In the genomic region with DNA sequence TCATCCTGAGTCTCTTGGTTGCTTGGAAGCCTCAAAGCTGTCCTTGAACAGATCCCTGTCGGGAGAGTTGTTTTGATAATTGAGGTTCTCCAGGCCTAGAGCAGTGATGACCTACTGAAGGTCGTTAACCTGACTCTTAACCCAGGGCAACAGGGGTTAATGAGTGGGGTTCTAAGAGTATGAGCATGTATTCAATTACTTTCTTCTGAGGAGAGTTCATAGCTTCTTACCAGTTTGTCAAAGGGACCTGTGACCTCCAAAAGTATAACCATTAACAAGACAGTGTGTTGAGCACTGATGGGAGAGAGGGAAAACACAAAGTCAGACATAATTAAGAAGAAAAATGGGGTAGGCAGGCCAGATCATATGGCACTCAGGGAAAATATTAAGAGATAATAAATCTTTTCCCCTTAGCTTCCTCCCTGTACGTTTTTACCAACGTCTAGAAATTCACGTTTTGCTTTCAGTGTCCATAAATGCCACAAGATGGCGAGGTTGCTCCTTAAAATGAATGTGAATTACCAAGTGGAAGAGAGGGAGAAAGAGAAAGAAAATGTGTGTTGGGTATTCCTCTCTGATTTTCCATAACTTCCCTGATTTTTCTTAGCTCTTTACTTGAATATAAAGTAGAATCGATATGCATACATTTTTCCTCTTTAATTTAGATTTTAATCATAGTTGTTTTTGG, we compare ENCODE assay signal across 8 cellular contexts.
A peak's percentile ranks its signal among the peaks of the same experiment; 100 is the strongest.
DNase-seq lines count a peak whose midpoint lies in the region; ATAC-seq, FAIRE-seq and TF ChIP-seq lines count a peak whose summit lies in the region.

No MANE protein-coding gene starts in this region.

- FAIRE-seq in urothelium cell line (lab: Jason Lieb, UNC), result no peak

- intact Hi-C loops in sciatic nerve (cut with DNase I), result no loop called here

- H3K36me3 ChIP-seq in kidney epithelial cell (ENCODE audit: control insufficient read depth, insufficient read depth, low read length), result no peaks in the 10 kb centered on the region

- no peak overlapping the region for H3K4me3 ChIP-seq in kidney epithelial cell (ENCODE audit: low read depth, low read length)

- DNase-seq in DMS53 treated with DMSO at 0.1 percent for 48 hours (lab: John Stamatoyannopoulos, UW; ENCODE audit: unreplicated experiment) (peak; percentile 66), NCI-H1694 (lab: John Stamatoyannopoulos, UW) (peak; percentile 16), amniotic stem cell (lab: John Stamatoyannopoulos, UW) (peak; percentile 70), kidney epithelial cell (ENCODE audit: low read depth) (peak; percentile 38), urothelium cell line (ENCODE audit: low spot score) (peak; percentile 45), COR-L47 (lab: John Stamatoyannopoulos, UW) (no peak), sciatic nerve (ENCODE audit: low spot score) (no peak)

- TF ChIP-seq CTCF in kidney epithelial cell (IDR thresholded peaks at IDR 0.05; ENCODE audit: insufficient read depth, low read length, poor library complexity, severe bottlenecking), result peak; percentile 58

- H3K27me3 ChIP-seq in kidney epithelial cell (ENCODE audit: control insufficient read depth, insufficient read depth, low read length), result no peaks in the 10 kb centered on the region

- peak; percentile 71 for ATAC-seq in GM21515 (IDR thresholded peaks at IDR 0.05; ENCODE audit: unreplicated experiment)
- ATAC-seq in sciatic nerve, result no peak

Comparison
In these comparisons a context has a peak if more than half of its experiments do, and no peak if none do; other contexts are left out.
1. DNase-seq: peak in DMS53 treated with DMSO at 0.1 percent for 48 hours (single experiment), NCI-H1694 (single experiment), amniotic stem cell (single experiment), kidney epithelial cell (single experiment) and urothelium cell line (single experiment); none in COR-L47 (single experiment) and sciatic nerve (single experiment).